27 cellular contexts compared by ENCODE assay signal in genomic region chr11:73784734-73785133, GRCh38. TPM values are rescaled to one million over a fixed set of nuclear protein-coding genes. Genes with fewer than 3 reads are reported as not detected.
DNase-seq lines count a peak whose midpoint lies in the region; ATAC-seq and TF ChIP-seq lines count a peak whose summit lies in the region.
"Had no signal": no experiment of that assay in that cellular context is flagged by ENCODE, and none has a peak within 500 bp of the region (broad histone marks: within the 10 kb centered on the region; RNA-seq: fewer than 3 reads in every experiment).

No MANE protein-coding gene starts in this region.

- H3K9me3 Mint-ChIP-seq in Caco-2 (ENCODE audit: unreplicated experiment) (no peaks in the 10 kb centered on the region), endodermal cell (no peaks in the 10 kb centered on the region)
- H3K9me3 Mint-ChIP-seq in activated naive CD4-positive, alpha-beta T cell treated with anti-CD3 and anti-CD28 coated beads, Interleukin-2, amount 10 ng/mL, durations not matched to agents 7 days and 5 days: no peaks in the 10 kb centered on the region
- H3K9me3 Mint-ChIP-seq: activated naive CD4-positive, alpha-beta T cell treated with anti-CD3 and anti-CD28 coated beads for 36 hours; H9; nephron progenitor cell had no signal

- POLR2A ChIA-PET in Caco-2 (lab: Charles Lee): interaction anchor here (0.6 to 1.8 kb wide), 13 partner anchors 8 to 514 kb away, joined by 3 to 38 read pairs (median 6); partner anchors contain the start of genes C2CD3, COA4, PAAF1 and PPME1

- peaks cover 32% of the 10 kb centered on the region for H3K4me1 ChIP-seq in Caco-2
- peaks cover 24% of the 10 kb centered on the region for H3K4me1 ChIP-seq in Loucy (ENCODE audit: insufficient read depth, low read length, poor library complexity, severe bottlenecking)
- no peaks in the 10 kb centered on the region for H3K4me1 ChIP-seq in endodermal cell (ENCODE audit: control insufficient read depth, insufficient read depth, low read length)

- TF ChIP-seq CTCF in 22Rv1 (IDR thresholded peaks at IDR 0.05) (no peak), Caco-2 (IDR thresholded peaks at IDR 0.05; ENCODE audit: insufficient read depth in 1 of 2, low read depth in 1 of 2, low read length in 1 of 2, severe bottlenecking in 1 of 2, unreplicated experiment in 1 of 2) (no peak), Loucy (conservative IDR thresholded peaks at IDR 0.05; ENCODE audit: low read length) (no peak), endodermal cell (conservative IDR thresholded peaks at IDR 0.05) (no peak)

- CTCF ChIA-PET in Caco-2 (lab: Charles Lee): interaction anchor here (0.6 to 1.2 kb wide), 6 partner anchors 24 to 478 kb away, joined by 3 to 10 read pairs (median 4); partner anchors contain the start of gene RAB6A
- CTCF ChIA-PET in activated naive CD4-positive, alpha-beta T cell treated with anti-CD3 and anti-CD28 coated beads, Interleukin-2, amount 10 ng/mL, durations not matched to agents 7 days and 5 days (lab: Charles Lee): no interaction called here

- intact Hi-C loops in Caco-2 (cut with micrococcal nuclease; ENCODE audit: unreplicated experiment): loop anchor here (1.0 kb wide), 3 partner anchors 23 to 159 kb away; partner anchors contain the start of gene RAB6A

- no peak for ATAC-seq in GM18909 (IDR thresholded peaks at IDR 0.05; ENCODE audit: poor library complexity, unreplicated experiment)
- ATAC-seq: heart left ventricle, pancreas, SK-N-SH treated with all-trans-retinoic acid at 6 μM for 48 hours, upper lobe of right lung had no signal

- H3K79me2 ChIP-seq in Loucy (ENCODE audit: insufficient read depth, low read length): peaks cover 21% of the 10 kb centered on the region

- H3K9ac ChIP-seq in Loucy (ENCODE audit: low read depth, low read length, poor library complexity, severe bottlenecking): peak overlapping the region; percentile 14
- no peak overlapping the region for H3K9ac ChIP-seq in endodermal cell (ENCODE audit: extremely low read depth, low read length, poor library complexity, severe bottlenecking)

- H3K36me3 Mint-ChIP-seq in Caco-2 (ENCODE audit: insufficient read depth, unreplicated experiment): peaks cover 22% of the 10 kb centered on the region
- H3K36me3 Mint-ChIP-seq in endodermal cell (ENCODE audit: low read depth): no peaks in the 10 kb centered on the region
- no peaks in the 10 kb centered on the region for H3K36me3 Mint-ChIP-seq in activated naive CD4-positive, alpha-beta T cell treated with anti-CD3 and anti-CD28 coated beads, Interleukin-2, amount 10 ng/mL, durations not matched to agents 7 days and 5 days

- no peak overlapping the region for H3K4me3 ChIP-seq in Caco-2 (ENCODE audit: low read depth, low read length)
- H3K4me3 ChIP-seq in Loucy (ENCODE audit: low read length, poor library complexity, severe bottlenecking): no peak overlapping the region
- no peak overlapping the region for H3K4me3 ChIP-seq in endodermal cell (ENCODE audit: low read length)
- H3K4me3 ChIP-seq: BLaER1 treated with 17β-estradiol and CSF1 and Interleukin-3, amounts not matched to agents 10 nM and 100 nM; colonic mucosa; heart left ventricle; pancreas; upper lobe of right lung had no signal

- H3K36me3 ChIP-seq in Caco-2 (ENCODE audit: control insufficient read depth, insufficient read depth, low read length) (no peaks in the 10 kb centered on the region), Loucy (ENCODE audit: insufficient read depth, low read length) (no peaks in the 10 kb centered on the region), endodermal cell (ENCODE audit: control insufficient read depth, insufficient read depth, low read length) (no peaks in the 10 kb centered on the region)
- H3K36me3 ChIP-seq: BLaER1 treated with 17β-estradiol and CSF1 and Interleukin-3, amounts not matched to agents 10 nM and 100 nM; colonic mucosa; heart left ventricle; pancreas; upper lobe of right lung had no signal

- H3K27ac Mint-ChIP-seq in Caco-2 (ENCODE audit: unreplicated experiment) (peak overlapping the region; percentile 81), endodermal cell (no peak overlapping the region)
- H3K27ac Mint-ChIP-seq in activated naive CD4-positive, alpha-beta T cell treated with anti-CD3 and anti-CD28 coated beads, Interleukin-2, amount 10 ng/mL, durations not matched to agents 7 days and 5 days: no peak overlapping the region
- H3K27ac Mint-ChIP-seq: activated naive CD4-positive, alpha-beta T cell treated with anti-CD3 and anti-CD28 coated beads for 36 hours had no signal

- no peak overlapping the region for H3K4me2 ChIP-seq in Loucy (ENCODE audit: low read depth, low read length, poor library complexity, severe bottlenecking)

- peak overlapping the region; percentile 36 for H3K27ac ChIP-seq in 22Rv1
- H3K27ac ChIP-seq in epithelial cell of prostate: peak overlapping the region; percentile 91
- H3K27ac ChIP-seq in endodermal cell (ENCODE audit: low read depth, low read length): no peak overlapping the region
- H3K27ac ChIP-seq: BLaER1 treated with 17β-estradiol and CSF1 and Interleukin-3, amounts not matched to agents 10 nM and 100 nM; colonic mucosa; heart left ventricle; pancreas; upper lobe of right lung; VCaP had no signal

- DNase-seq in Caco-2 (no peak), epithelial cell of prostate (ENCODE audit: low read depth, low spot score) (no peak), endodermal cell (no peak)
- DNase-seq in stimulated activated CD4-positive, alpha-beta T cell treated with anti-CD3 and anti-CD28 coated beads, Interleukin-4, amount 100 ng/mL, for 4 hours: no peak
- no peak for DNase-seq in activated naive CD4-positive, alpha-beta T cell treated with anti-CD3 and anti-CD28 coated beads, Interleukin-2, amount 10 ng/mL, durations not matched to agents 7 days and 5 days
- DNase-seq: activated CD4-positive, alpha-beta T cell treated with anti-CD3 and anti-CD28 coated beads for 48 hours; amygdala; colonic mucosa; effector CD8-positive, alpha-beta T cell; heart left ventricle; NCI-H1092 treated with DMSO at 0.1 percent for 48 hours; NCI-H187 treated with DMSO at 0.1 percent for 48 hours; NCI-H226; NCI-H748 treated with DMSO at 0.1 percent for 48 hours; nephron progenitor cell; pancreas; stimulated activated CD4-positive, alpha-beta T cell treated with anti-CD3 and anti-CD28 coated beads, Interleukin-2, amount 100 ng/mL, for 24 hours; substantia nigra; upper lobe of right lung had no signal

- TSS peak; percentile 48 for BruUV-seq in Caco-2 (replicated peaks; lab: Mats Ljungman, UMichigan)

- no peaks in the 10 kb centered on the region for H3K9me2 ChIP-seq in Loucy (replicated peaks; ENCODE audit: low read depth, low read length)

- H3K4me1 Mint-ChIP-seq in Caco-2 (ENCODE audit: low read depth, unreplicated experiment): peaks cover 35% of the 10 kb centered on the region
- H3K4me1 Mint-ChIP-seq in endodermal cell: no peaks in the 10 kb centered on the region
- H3K4me1 Mint-ChIP-seq in activated naive CD4-positive, alpha-beta T cell treated with anti-CD3 and anti-CD28 coated beads, Interleukin-2, amount 10 ng/mL, durations not matched to agents 7 days and 5 days: peaks cover 42% of the 10 kb centered on the region

- no peak overlapping the region for H2AFZ ChIP-seq in Loucy (ENCODE audit: low read length)

- no CpG with 5 or more reads among the region's 1 CpG for WGBS in endodermal cell (ENCODE audit: insufficient coverage in 1 of 2, insufficient read length in 1 of 2), 2 experiments

- H4K20me1 ChIP-seq in Loucy (ENCODE audit: insufficient read depth, low read length, poor library complexity, severe bottlenecking): no peaks in the 10 kb centered on the region
- H4K20me1 ChIP-seq: BLaER1 treated with 17β-estradiol and CSF1 and Interleukin-3, amounts not matched to agents 10 nM and 100 nM had no signal

- H3K4me3 Mint-ChIP-seq in Caco-2 (ENCODE audit: unreplicated experiment) (peak overlapping the region; percentile 39), endodermal cell (no peak overlapping the region)
- no peak overlapping the region for H3K4me3 Mint-ChIP-seq in activated naive CD4-positive, alpha-beta T cell treated with anti-CD3 and anti-CD28 coated beads, Interleukin-2, amount 10 ng/mL, durations not matched to agents 7 days and 5 days
- H3K4me3 Mint-ChIP-seq: activated naive CD4-positive, alpha-beta T cell treated with anti-CD3 and anti-CD28 coated beads for 36 hours; H9; nephron progenitor cell had no signal

- H3K27me3 Mint-ChIP-seq in Caco-2 (ENCODE audit: insufficient read depth, unreplicated experiment) (no peaks in the 10 kb centered on the region), endodermal cell (ENCODE audit: insufficient read depth) (no peaks in the 10 kb centered on the region)
- peaks cover 10% of the 10 kb centered on the region for H3K27me3 Mint-ChIP-seq in activated naive CD4-positive, alpha-beta T cell treated with anti-CD3 and anti-CD28 coated beads, Interleukin-2, amount 10 ng/mL, durations not matched to agents 7 days and 5 days

- H3K27me3 ChIP-seq in Caco-2 (replicated peaks; ENCODE audit: control insufficient read depth, insufficient read depth, low read length) (no peaks in the 10 kb centered on the region), Loucy (ENCODE audit: insufficient read depth, low read length, poor library complexity, severe bottlenecking) (no peaks in the 10 kb centered on the region), endodermal cell (ENCODE audit: control insufficient read depth, insufficient read depth, low read length, poor library complexity, severe bottlenecking) (no peaks in the 10 kb centered on the region)
- H3K27me3 ChIP-seq: BLaER1 treated with 17β-estradiol and CSF1 and Interleukin-3, amounts not matched to agents 10 nM and 100 nM; colonic mucosa; heart left ventricle; pancreas; upper lobe of right lung had no signal

- no peaks in the 10 kb centered on the region for H3F3A ChIP-seq in Loucy (ENCODE audit: low read depth)

- no peaks in the 10 kb centered on the region for H3K9me3 ChIP-seq in Caco-2
- H3K9me3 ChIP-seq in Loucy (ENCODE audit: insufficient read depth, low read depth, low read length): no peaks in the 10 kb centered on the region
- H3K9me3 ChIP-seq in endodermal cell (ENCODE audit: control insufficient read depth, low read length): no peaks in the 10 kb centered on the region
- H3K9me3 ChIP-seq: BLaER1 treated with 17β-estradiol and CSF1 and Interleukin-3, amounts not matched to agents 10 nM and 100 nM; colonic mucosa; heart left ventricle; pancreas; upper lobe of right lung had no signal

RNA-seq across cellular contexts. Expression of gene MRPL48, which starts 2.9 kb away (rescaled TPM):
- total RNA-seq in Caco-2 (2022) (111 and 113 TPM in 2 replicates), endodermal cell (10 to 100 TPM; 36.4 to 55.3 TPM)
- 51.1 TPM for polyA plus RNA-seq in endodermal cell (2013, experiment 1 of 2)
- polyA plus RNA-seq in endodermal cell (2013, experiment 2 of 2): 50.3 TPM

RNA-seq across cellular contexts. Expression of gene RAB6A, which starts 23.9 kb away (rescaled TPM):
- total RNA-seq in Caco-2 (2022) (210 and 227 TPM in 2 replicates), endodermal cell (10 to 100 TPM; 77.9 to 79.5 TPM)
- 82.2 TPM for polyA plus RNA-seq in endodermal cell (2013, experiment 1 of 2)
- 83.5 TPM for polyA plus RNA-seq in endodermal cell (2013, experiment 2 of 2)
